Comparison of ENCODE assay signal across 1 cellular context in genomic region chr6:44833248-44833647, GRCh38.
TF ChIP-seq lines count a peak whose summit lies in the region.

No MANE protein-coding gene starts in this region.

TF ChIP-seq in GM12878, 131 proteins besides CTCF, POLR2A, EP300 and RAD21 (continued from another document):
- TF ChIP-seq SIN3A (IDR thresholded peaks at IDR 0.05; ENCODE audit: low read depth, low read length) (no peak), PKNOX1 (IDR thresholded peaks at IDR 0.05) (no peak), MTA3 (IDR thresholded peaks at IDR 0.05; ENCODE audit: borderline replicate concordance, low read length) (no peak), IRF5 (IDR thresholded peaks at IDR 0.05; ENCODE audit: borderline replicate concordance) (no peak), RFX5 (IDR thresholded peaks at IDR 0.05; ENCODE audit: low read depth, low read length) (no peak), ZSCAN29 (IDR thresholded peaks at IDR 0.05) (no peak), NRF1 (conservative IDR thresholded peaks at IDR 0.05; ENCODE audit: low read depth, low read length) (no peak), CEBPB (IDR thresholded peaks at IDR 0.05; ENCODE audit: borderline replicate concordance in 1 of 2, low read depth in 2 of 2, low read length in 2 of 2) (no peak), NFIC (IDR thresholded peaks at IDR 0.05; ENCODE audit: low read depth, low read length) (no peak), USF2 (IDR thresholded peaks at IDR 0.05; ENCODE audit: borderline replicate concordance, low read depth, low read length) (no peak), CREB1 (IDR thresholded peaks at IDR 0.05; ENCODE audit: low read depth) (no peak), JUNB (IDR thresholded peaks at IDR 0.05) (0 out of 2 replicates have a peak, but pooled peaks have one; percentile 30), MLLT1 (IDR thresholded peaks at IDR 0.05) (peak; percentile 20; the same call in 1 of the 2 replicates), FOXM1 (IDR thresholded peaks at IDR 0.05; ENCODE audit: low read depth, low read length) (no peak), BCL11A (IDR thresholded peaks at IDR 0.05; ENCODE audit: low read depth, low read length) (no peak)
- TF ChIP-seq, protein P1, sequence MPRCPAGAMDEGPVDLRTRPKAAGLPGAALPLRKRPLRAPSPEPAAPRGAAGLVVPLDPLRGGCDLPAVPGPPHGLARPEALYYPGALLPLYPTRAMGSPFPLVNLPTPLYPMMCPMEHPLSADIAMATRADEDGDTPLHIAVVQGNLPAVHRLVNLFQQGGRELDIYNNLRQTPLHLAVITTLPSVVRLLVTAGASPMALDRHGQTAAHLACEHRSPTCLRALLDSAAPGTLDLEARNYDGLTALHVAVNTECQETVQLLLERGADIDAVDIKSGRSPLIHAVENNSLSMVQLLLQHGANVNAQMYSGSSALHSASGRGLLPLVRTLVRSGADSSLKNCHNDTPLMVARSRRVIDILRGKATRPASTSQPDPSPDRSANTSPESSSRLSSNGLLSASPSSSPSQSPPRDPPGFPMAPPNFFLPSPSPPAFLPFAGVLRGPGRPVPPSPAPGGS (IDR thresholded peaks at IDR 0.05; ENCODE audit: borderline replicate concordance, insufficient read depth, low read depth, low read length, poor library complexity, severe bottlenecking): no peak
- TF ChIP-seq, protein P2, sequence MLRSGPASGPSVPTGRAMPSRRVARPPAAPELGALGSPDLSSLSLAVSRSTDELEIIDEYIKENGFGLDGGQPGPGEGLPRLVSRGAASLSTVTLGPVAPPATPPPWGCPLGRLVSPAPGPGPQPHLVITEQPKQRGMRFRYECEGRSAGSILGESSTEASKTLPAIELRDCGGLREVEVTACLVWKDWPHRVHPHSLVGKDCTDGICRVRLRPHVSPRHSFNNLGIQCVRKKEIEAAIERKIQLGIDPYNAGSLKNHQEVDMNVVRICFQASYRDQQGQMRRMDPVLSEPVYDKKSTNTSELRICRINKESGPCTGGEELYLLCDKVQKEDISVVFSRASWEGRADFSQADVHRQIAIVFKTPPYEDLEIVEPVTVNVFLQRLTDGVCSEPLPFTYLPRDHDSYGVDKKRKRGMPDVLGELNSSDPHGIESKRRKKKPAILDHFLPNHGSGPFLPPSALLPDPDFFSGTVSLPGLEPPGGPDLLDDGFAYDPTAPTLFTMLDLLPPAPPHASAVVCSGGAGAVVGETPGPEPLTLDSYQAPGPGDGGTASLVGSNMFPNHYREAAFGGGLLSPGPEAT (IDR thresholded peaks at IDR 0.05; ENCODE audit: low read depth): peak; percentile 15; the same call in 1 of the 2 replicates
